Comparison of ENCODE assay signal across 8 cellular contexts in the genomic region with DNA sequence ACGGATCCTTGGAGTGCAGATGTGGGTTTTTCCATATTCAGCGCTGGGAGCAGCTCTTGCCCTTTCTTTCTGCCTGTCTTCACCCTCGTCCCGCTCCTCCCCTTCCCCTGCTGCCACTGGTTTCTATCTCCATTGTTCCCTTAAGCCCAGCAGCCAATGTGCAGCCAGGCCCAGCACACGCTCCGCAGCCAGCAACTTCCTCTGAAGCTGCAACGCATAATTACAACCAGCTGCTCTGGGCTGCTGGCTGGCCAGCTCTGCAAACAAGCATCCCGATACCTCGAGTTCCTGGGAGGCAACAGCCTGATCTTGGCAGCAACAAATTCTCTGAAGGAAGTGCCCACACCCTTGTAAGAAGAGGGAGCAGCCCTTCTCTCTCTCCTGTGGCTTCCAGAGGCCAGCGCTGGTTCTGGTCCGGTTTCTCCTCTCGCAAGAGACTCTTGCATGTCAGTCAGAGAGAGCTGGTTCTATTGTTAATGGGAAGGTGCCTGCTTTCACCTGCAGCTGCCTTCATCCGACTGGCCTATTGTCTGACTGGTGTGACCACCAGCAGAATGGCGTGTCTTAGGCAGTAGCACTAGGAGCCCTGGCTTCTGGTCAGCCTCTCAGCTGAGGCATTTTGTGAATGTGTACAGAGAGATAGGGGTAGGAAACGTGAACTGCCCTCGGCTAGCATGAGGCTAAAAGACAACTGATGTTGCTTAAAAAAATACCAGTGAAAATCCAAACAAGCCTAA.
DNase-seq lines count a peak whose midpoint lies in the region; ATAC-seq and TF ChIP-seq lines count a peak whose summit lies in the region.

No MANE protein-coding gene starts in this region.

- H3K27ac ChIP-seq in esophagus squamous epithelium: peak overlapping the region; percentile 83 to 91 (median 90)

- peaks cover 20 to 73% (median 33%) of the 10 kb centered on the region in 3 donors for H3K4me1 ChIP-seq in esophagus squamous epithelium

- TF ChIP-seq POLR2A in esophagus squamous epithelium (IDR thresholded peaks at IDR 0.05): peak in 1 of 4 donors; percentile 9

- H3K27ac Mint-ChIP-seq in activated naive CD8-positive, alpha-beta T cell treated with anti-CD3 and anti-CD28 coated beads, Interleukin-2, amount 50 U/mL, for 24 hours: no peak overlapping the region

- H3K4me3 Mint-ChIP-seq in activated naive CD8-positive, alpha-beta T cell treated with anti-CD3 and anti-CD28 coated beads, Interleukin-2, amount 50 U/mL, for 24 hours: no peak overlapping the region

- peaks cover 34% of the 10 kb centered on the region for H3K4me1 Mint-ChIP-seq in activated naive CD8-positive, alpha-beta T cell treated with anti-CD3 and anti-CD28 coated beads, Interleukin-2, amount 50 U/mL, for 24 hours

- H3K9me3 ChIP-seq in esophagus squamous epithelium: no peaks in the 10 kb centered on the region

- H3K4me3 ChIP-seq in esophagus squamous epithelium: peak overlapping the region in 3 of 4 donors; percentile 14 to 52 (median 18)

- H3K27me3 Mint-ChIP-seq in activated naive CD8-positive, alpha-beta T cell treated with anti-CD3 and anti-CD28 coated beads, Interleukin-2, amount 50 U/mL, for 24 hours: no peaks in the 10 kb centered on the region

- no peaks in the 10 kb centered on the region for H3K36me3 ChIP-seq in esophagus squamous epithelium

- no peaks in the 10 kb centered on the region for H3K36me3 Mint-ChIP-seq in activated naive CD8-positive, alpha-beta T cell treated with anti-CD3 and anti-CD28 coated beads, Interleukin-2, amount 50 U/mL, for 24 hours (ENCODE audit: low read depth)

- DNase-seq in AG08396 (ENCODE audit: low spot score) (peak; percentile 87), M059J (ENCODE audit: low read depth) (peak; percentile 72), SHP77 (lab: John Stamatoyannopoulos, UW) (peak; percentile 80 to 86), esophagus squamous epithelium (lab: John Stamatoyannopoulos, UW) (peak; percentile 7), myocyte (ENCODE audit: low read depth) (peak; percentile 76)
- DNase-seq in activated naive CD8-positive, alpha-beta T cell treated with anti-CD3 and anti-CD28 coated beads, Interleukin-2, amount 50 U/mL, for 24 hours: no peak

- intact Hi-C loops in esophagus squamous epithelium (cut with DNase I): loop anchor here (5.0 kb wide), 1 partner anchor 80 kb away; no protein-coding TSS in a partner anchor

- no peak for ATAC-seq in GM19397 (IDR thresholded peaks at IDR 0.05; ENCODE audit: unreplicated experiment)
- no peak for ATAC-seq in activated naive CD8-positive, alpha-beta T cell treated with anti-CD3 and anti-CD28 coated beads, Interleukin-2, amount 50 U/mL, for 24 hours
- no peak for ATAC-seq in GM21390 (IDR thresholded peaks at IDR 0.05; ENCODE audit: unreplicated experiment)

- no peaks in the 10 kb centered on the region for H3K9me3 Mint-ChIP-seq in activated naive CD8-positive, alpha-beta T cell treated with anti-CD3 and anti-CD28 coated beads, Interleukin-2, amount 50 U/mL, for 24 hours

- 10% methylated on average over 11 to 12 of the region's 16 CpGs for WGBS in esophagus squamous epithelium, 2 donors

- no peaks in the 10 kb centered on the region for H3K27me3 ChIP-seq in esophagus squamous epithelium

- TF ChIP-seq CTCF in esophagus squamous epithelium (IDR thresholded peaks at IDR 0.05): peak in 1 of 6 experiments; percentile 3
